In the genomic region with DNA sequence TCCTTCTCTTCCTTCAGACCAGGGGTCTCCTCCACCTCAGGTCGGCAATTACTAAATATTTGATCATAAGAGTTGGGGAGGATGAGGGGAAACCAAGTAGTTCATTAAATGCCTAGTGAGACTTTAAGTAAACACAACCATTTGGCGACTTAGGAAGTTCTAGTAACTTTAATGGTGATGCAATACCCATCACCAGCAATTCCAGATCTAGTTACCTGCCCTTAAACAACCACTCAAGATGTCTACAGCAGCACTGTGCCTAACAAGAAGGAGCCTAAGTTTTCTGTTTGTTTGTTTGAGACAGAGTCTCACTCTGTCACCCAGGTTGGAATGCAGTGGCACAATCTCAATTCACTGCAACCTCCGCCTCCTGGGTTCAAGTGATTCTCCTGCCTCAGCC, we compare ENCODE assay signal across 28 cellular contexts. TPM values are rescaled to one million over a fixed set of nuclear protein-coding genes. Genes with fewer than 3 reads are reported as not detected.
"Had no signal": no experiment of that assay in that cellular context is flagged by ENCODE, and none has a peak within 500 bp of the region (broad histone marks: within the 10 kb centered on the region; RNA-seq: fewer than 3 reads in every experiment).

No MANE protein-coding gene starts in this region.

- ATAC-seq: esophagus mucosa; gastrocnemius medialis; naive thymus-derived CD4-positive, alpha-beta T cell; stimulated activated effector memory CD8-positive, alpha-beta T cell treated with anti-CD3 and anti-CD28 coated beads, Interleukin-12 subunit alpha, Interleukin-12 subunit beta, amount 100 ng/mL, for 72 hours had no signal

- H3K27me3 Mint-ChIP-seq: dendritic cell treated with granulocyte-macrophage colony-stimulating factor and Interleukin-4, amounts not matched to agents 40 ng/mL and 50 ng/mL, for 4 days; naive thymus-derived CD4-positive, alpha-beta T cell had no signal

- H3K36me3 ChIP-seq: colonic mucosa, gastrocnemius medialis, prostate gland, right atrium auricular region, sigmoid colon, thyroid gland had no signal

- H3K4me3 Mint-ChIP-seq: dendritic cell treated with granulocyte-macrophage colony-stimulating factor and Interleukin-4, amounts not matched to agents 40 ng/mL and 50 ng/mL, for 4 days; endodermal cell; naive thymus-derived CD4-positive, alpha-beta T cell; nephron; stimulated activated effector memory CD8-positive, alpha-beta T cell treated with anti-CD3 and anti-CD28 coated beads, Interleukin-12 subunit alpha, Interleukin-12 subunit beta, amount 100 ng/mL, for 72 hours had no signal

- H3K4me1 Mint-ChIP-seq: stimulated activated effector memory CD8-positive, alpha-beta T cell treated with anti-CD3 and anti-CD28 coated beads, Interleukin-12 subunit alpha, Interleukin-12 subunit beta, amount 100 ng/mL, for 72 hours had no signal

- H3K27ac Mint-ChIP-seq: dendritic cell treated with granulocyte-macrophage colony-stimulating factor and Interleukin-4, amounts not matched to agents 40 ng/mL and 50 ng/mL, for 4 days; endodermal cell; naive thymus-derived CD4-positive, alpha-beta T cell; nephron; stimulated activated effector memory CD8-positive, alpha-beta T cell treated with anti-CD3 and anti-CD28 coated beads, Interleukin-12 subunit alpha, Interleukin-12 subunit beta, amount 100 ng/mL, for 72 hours had no signal

- H3K9me3 ChIP-seq: colonic mucosa, gastrocnemius medialis, prostate gland, right atrium auricular region, sigmoid colon, stomach, thyroid gland had no signal

- H3K27me3 ChIP-seq: colonic mucosa, gastrocnemius medialis, right atrium auricular region, sigmoid colon, stomach, thyroid gland had no signal

- DNase-seq: colonic mucosa; effector CD8-positive, alpha-beta T cell; endodermal cell; foreskin fibroblast; gastrocnemius medialis; head of caudate nucleus; mammary epithelial cell; mesendoderm; midbrain; naive thymus-derived CD4-positive, alpha-beta T cell; nucleus accumbens; sigmoid colon; stimulated activated CD4-positive, alpha-beta T cell treated with anti-CD3 and anti-CD28 coated beads, Interleukin-2, amount 100 ng/mL, for 24 hours; stimulated activated CD4-positive, alpha-beta T cell treated with anti-CD3 and anti-CD28 coated beads, Interleukin-4, amount 100 ng/mL, for 24 hours; stimulated activated naive CD4-positive, alpha-beta T cell treated with Interleukin-2 at 50 U/mL for 16 hours; stomach; thyroid gland; trophoblast cell had no signal

- H3K4me3 ChIP-seq: colonic mucosa, gastrocnemius medialis, prostate gland, right atrium auricular region, sigmoid colon, stomach, thyroid gland had no signal

- H3K4me1 ChIP-seq: colonic mucosa, prostate gland, sigmoid colon, thyroid gland had no signal

- H3K9me3 Mint-ChIP-seq: dendritic cell treated with granulocyte-macrophage colony-stimulating factor and Interleukin-4, amounts not matched to agents 40 ng/mL and 50 ng/mL, for 4 days; endodermal cell; naive thymus-derived CD4-positive, alpha-beta T cell; nephron; stimulated activated effector memory CD8-positive, alpha-beta T cell treated with anti-CD3 and anti-CD28 coated beads, Interleukin-12 subunit alpha, Interleukin-12 subunit beta, amount 100 ng/mL, for 72 hours had no signal

- H3K27ac ChIP-seq: colonic mucosa, epithelial cell of prostate, gastrocnemius medialis, prostate gland, right atrium auricular region, sigmoid colon, stomach, thyroid gland had no signal

RNA-seq across cellular contexts. Expression of a gene that starts 56.6 kb away (rescaled TPM):
- total RNA-seq: esophagus mucosa, gastrocnemius medialis, glomerular endothelial cell, osteocyte, right atrium auricular region, skeletal muscle tissue had no signal
- polyA plus RNA-seq: naive thymus-derived CD4-positive, alpha-beta T cell had no signal
